7 cellular contexts compared by ENCODE assay signal in genomic region chr2:190649798-190650390, GRCh38. TPM values are rescaled to one million over a fixed set of nuclear protein-coding genes. Genes with fewer than 3 reads are reported as not detected.
DNase-seq lines count a peak whose midpoint lies in the region; ATAC-seq and TF ChIP-seq lines count a peak whose summit lies in the region.

No MANE protein-coding gene starts in this region.

- peak overlapping the region; percentile 99 for H3K9ac ChIP-seq in IMR-90 (ENCODE audit: low read depth, low read length)

- no peak for TF ChIP-seq POLR2A in IMR-90 (IDR thresholded peaks at IDR 0.05; ENCODE audit: low read depth, low read length)

- H2BK5ac ChIP-seq in IMR-90 (ENCODE audit: low read depth, low read length, poor library complexity, severe bottlenecking) = peak overlapping the region; percentile 86

- intact Hi-C loops in IMR-90 (cut with micrococcal nuclease) = loop anchor here (2.0 kb wide), 1 partner anchor 115 kb away; the partner anchor contains the start of gene NEMP2

- no peak for TF ChIP-seq RAD21 in IMR-90 (IDR thresholded peaks at IDR 0.05; ENCODE audit: low read length)

- in situ Hi-C loops in G401 (cut with HindIII; ENCODE audit: low sequenced_read_pairs) = no loop called here
- in situ Hi-C loops in IMR-90 (cut with MboI; ENCODE audit: low sequenced_read_pairs) = no loop called here

- H3K4me2 ChIP-seq in IMR-90 (ENCODE audit: low read depth, low read length) (peak overlapping the region; percentile 97), osteoblast (ENCODE audit: insufficient read depth, low read length) (peak overlapping the region; percentile 89)

- H2AK9ac ChIP-seq in IMR-90 (replicated peaks; ENCODE audit: low read depth, low read length, poor library complexity) = peak overlapping the region; percentile 84

- POLR2A ChIA-PET in IMR-90 (lab: Charles Lee; ENCODE audit: unreplicated experiment) = interaction anchor here (0.6 kb wide), 1 partner anchor 216 kb away, joined by 7 read pairs; no protein-coding TSS in a partner anchor
- POLR2A ChIA-PET in GM10248 (lab: Yijun Ruan, JAX) = interaction anchor here (1.1 kb wide), 1 partner anchor 24 kb away, joined by 3 read pairs; no protein-coding TSS in a partner anchor

- WGBS in IMR-90 (ENCODE audit: extremely low coverage in 2 of 2, insufficient read length in 1 of 2), 2 experiments = 0% methylated on average over 6 of the region's 15 CpGs; no CpG with 5 or more reads in 1 of the 2 experiments

- peak overlapping the region; percentile 96 for H2AFZ ChIP-seq in IMR-90 (replicated peaks; ENCODE audit: low read length, poor library complexity)
- H2AFZ ChIP-seq in osteoblast (ENCODE audit: low read length) = peak overlapping the region; percentile 35

- DNase-seq in G401 (ENCODE audit: low spot score) = peak; percentile 73
- DNase-seq in IMR-90 = peak; percentile 43
- peak; percentile 52 for DNase-seq in fibroblast of pulmonary artery (ENCODE audit: low read depth)
- DNase-seq in osteoblast (ENCODE audit: insufficient read length, low spot score, missing footprints) = peak; percentile 92
- DNase-seq in GM10248 (ENCODE audit: extremely low spot score) = no peak

- H3K27ac ChIP-seq in IMR-90 (ENCODE audit: insufficient read depth, low read length) (peak overlapping the region; percentile 94), osteoblast (ENCODE audit: low read depth, low read length) (peak overlapping the region; percentile 73)

- H3K9me1 ChIP-seq in IMR-90 (ENCODE audit: insufficient read depth, low read length) = peaks cover 11% of the 10 kb centered on the region

- ATAC-seq in IMR-90 (ENCODE audit: low read depth) (no peak), GM19324 (IDR thresholded peaks at IDR 0.05; ENCODE audit: low FRiP score, unreplicated experiment) (no peak)

- peak overlapping the region; percentile 40; the same call in 2 of the 3 replicates for H2BK15ac ChIP-seq in IMR-90 (ENCODE audit: low read depth, low read length)

- dilution Hi-C loops in IMR-90 (cut with HindIII; ENCODE audit: low sequenced_read_pairs, unreplicated experiment) = no loop called here

- no peaks in the 10 kb centered on the region for H3K36me3 ChIP-seq in IMR-90 (ENCODE audit: control insufficient read depth, insufficient read depth, low read length)
- H3K36me3 ChIP-seq in osteoblast (ENCODE audit: insufficient read depth, low read length) = no peaks in the 10 kb centered on the region

- peaks cover 52% of the 10 kb centered on the region for H3K79me2 ChIP-seq in osteoblast (ENCODE audit: insufficient read depth, low read length)

- H3K18ac ChIP-seq in IMR-90 (ENCODE audit: low read depth, low read length) = peak overlapping the region; percentile 62

- H4K8ac ChIP-seq in IMR-90 (ENCODE audit: low read depth in 2 of 2, low read length in 2 of 2) = peak overlapping the region; percentile 2 to 74; a peak in 3 of 4 replicates

- H2BK20ac ChIP-seq in IMR-90 (ENCODE audit: low read depth, low read length) = peak overlapping the region; percentile 22; the same call in 1 of the 2 replicates

- H4K91ac ChIP-seq in IMR-90 (ENCODE audit: insufficient read depth, low read depth, low read length) = peak overlapping the region; percentile 56; the same call in 1 of the 2 replicates

- H3K27me3 ChIP-seq in IMR-90 (ENCODE audit: control insufficient read depth, insufficient read depth, low read length) (no peaks in the 10 kb centered on the region), osteoblast (ENCODE audit: insufficient read depth, low read length) (no peaks in the 10 kb centered on the region)

- CTCF ChIA-PET in IMR-90 (lab: Yijun Ruan, JAX) (interaction anchor here (1.3 kb wide), 1 partner anchor 13 kb away, joined by 5 read pairs; no protein-coding TSS in a partner anchor), GM10248 (lab: Yijun Ruan, JAX) (interaction anchor here (2.5 to 4.3 kb wide), 3 partner anchors 14 to 29 kb away, joined by 5 to 53 read pairs (median 24); no protein-coding TSS in a partner anchor)

- H2BK120ac ChIP-seq in IMR-90 (ENCODE audit: low read depth, low read length) = peak overlapping the region; percentile 21

- H3K9me3 ChIP-seq in IMR-90 (ENCODE audit: control insufficient read depth, insufficient read depth, low read length) (no peaks in the 10 kb centered on the region), osteoblast (ENCODE audit: low read depth, low read length) (no peaks in the 10 kb centered on the region)

- peaks cover 14% of the 10 kb centered on the region; the same call in 1 of the 2 replicates for H4K20me1 ChIP-seq in IMR-90 (ENCODE audit: insufficient read depth, low read length)
- peaks cover 11% of the 10 kb centered on the region for H4K20me1 ChIP-seq in osteoblast (ENCODE audit: insufficient read depth, low read length)

- peaks cover 9 to 44% of the 10 kb centered on the region in 2 experiments for H3K79me1 ChIP-seq in IMR-90 (ENCODE audit: low read depth in 1 of 2, low read length in 2 of 2)

- peak overlapping the region; percentile 20; the same call in 1 of the 2 replicates for H2AK5ac ChIP-seq in IMR-90 (ENCODE audit: low read depth, low read length)

- H4K5ac ChIP-seq in IMR-90 (ENCODE audit: low read depth, low read length) = peak overlapping the region; percentile 4; the same call in 1 of the 2 replicates

- H3K4me1 ChIP-seq in IMR-90 (ENCODE audit: control insufficient read depth, insufficient read depth, low read length) = peaks cover 6% of the 10 kb centered on the region
- H3K4me1 ChIP-seq in osteoblast (ENCODE audit: insufficient read depth, low read length) = peaks cover 30% of the 10 kb centered on the region

- TF ChIP-seq CTCF in IMR-90 (conservative IDR thresholded peaks at IDR 0.05; ENCODE audit: low read depth, low read length) (no peak), WI38 (IDR thresholded peaks at IDR 0.05; ENCODE audit: low read depth, low read length) (no peak), fibroblast of pulmonary artery (IDR thresholded peaks at IDR 0.05; ENCODE audit: low read length, missing control alignments) (no peak), osteoblast (IDR thresholded peaks at IDR 0.05; ENCODE audit: extremely low read depth, low read depth, low read length) (no peak), GM10248 (IDR thresholded peaks at IDR 0.05; ENCODE audit: control extremely low read depth, extremely low read depth, low read depth, missing control alignments) (no peak)

- H3K4me3 ChIP-seq in IMR-90 (ENCODE audit: insufficient read depth, low read depth, low read length) (peak overlapping the region; percentile 97), WI38 (ENCODE audit: low read depth, low read length) (peak overlapping the region; percentile 72), fibroblast of pulmonary artery (replicated peaks; ENCODE audit: low read depth, low read length) (peak overlapping the region; percentile 80), osteoblast (ENCODE audit: insufficient read depth, low read length) (peak overlapping the region; percentile 81)

- peak overlapping the region; percentile 91 for H3K4ac ChIP-seq in IMR-90 (ENCODE audit: low read depth, low read length)

- no TSS peak for BruUV-seq in IMR-90 (replicated peaks; lab: Mats Ljungman, UMichigan)

- peak overlapping the region; percentile 65 for H3K23ac ChIP-seq in IMR-90 (ENCODE audit: low read depth, low read length)

- H3K56ac ChIP-seq in IMR-90 (ENCODE audit: extremely low read depth, insufficient read depth, low read length) = peak overlapping the region; percentile 73

- H3K14ac ChIP-seq in IMR-90 (replicated peaks; ENCODE audit: low read depth, low read length) = peak overlapping the region; percentile 83

TF ChIP-seq in IMR-90, 13 proteins besides CTCF, POLR2A, EP300 and RAD21:
- no peak for TF ChIP-seq USF2 (IDR thresholded peaks at IDR 0.05; ENCODE audit: low read depth, low read length)
- TF ChIP-seq RCOR1 (IDR thresholded peaks at IDR 0.05; ENCODE audit: insufficient replicate concordance, low read length) = no peak
- TF ChIP-seq CEBPB (IDR thresholded peaks at IDR 0.05; ENCODE audit: low read depth, low read length) = no peak
- no peak for TF ChIP-seq SMC3 (IDR thresholded peaks at IDR 0.05; ENCODE audit: low read depth, low read length)
- no peak for TF ChIP-seq RFX5 (IDR thresholded peaks at IDR 0.05; ENCODE audit: low read depth, low read length)
- TF ChIP-seq ELK1 (IDR thresholded peaks at IDR 0.05; ENCODE audit: borderline replicate concordance, low read depth, low read length) = no peak
- TF ChIP-seq MAFK (IDR thresholded peaks at IDR 0.05; ENCODE audit: low read depth, low read length) = no peak
- no peak for TF ChIP-seq BHLHE40 (IDR thresholded peaks at IDR 0.05; ENCODE audit: low read depth, low read length)
- TF ChIP-seq FOS (IDR thresholded peaks at IDR 0.05; ENCODE audit: low read depth, low read length) = no peak
- TF ChIP-seq MXI1 (IDR thresholded peaks at IDR 0.05; ENCODE audit: borderline replicate concordance, low read depth, low read length) = no peak
- no peak for TF ChIP-seq MAZ (IDR thresholded peaks at IDR 0.05; ENCODE audit: borderline replicate concordance, low read depth, low read length)
- no peak for TF ChIP-seq NFE2L2 (IDR thresholded peaks at IDR 0.05; ENCODE audit: low read depth, low read length)
- TF ChIP-seq CHD1 (IDR thresholded peaks at IDR 0.05; ENCODE audit: low read depth, low read length) = no peak

RNA-seq across cellular contexts. Expression of gene NAB1, which starts 1.0 kb away (rescaled TPM):
- 2.1 and 3.3 TPM in 2 replicates for total RNA-seq in G401 (2014; rRNA removed; shearing (Covaris generic))
- total RNA-seq in IMR-90 (2012; rRNA removed) = 31.2 and 33.6 TPM in 2 replicates
- polyA plus RNA-seq in IMR-90 (2012; rRNA removed) = 9.6 and 11.9 TPM in 2 replicates
- 4.2 and 5.0 TPM in 2 replicates for polyA plus RNA-seq in IMR-90 (2012; cell fraction: cytosol; rRNA removed)
- 10.8 and 32.4 TPM in 2 replicates for polyA plus RNA-seq in IMR-90 (2012; cell fraction: nucleus; rRNA removed; ENCODE audit: low replicate concordance)
- 44.2 TPM in 2 replicates for total RNA-seq in osteoblast
